In genomic region chr1:31182352-31182751, GRCh38 we compare ENCODE assay signal across 8 cellular contexts. TPM values are rescaled to one million over a fixed set of nuclear protein-coding genes. Genes with fewer than 3 reads are reported as not detected.
DNase-seq lines count a peak whose midpoint lies in the region; ATAC-seq and TF ChIP-seq lines count a peak whose summit lies in the region.

No MANE protein-coding gene starts in this region.

- H3K36me3 ChIP-seq in liver (ENCODE audit: control insufficient read depth in 4 of 4, insufficient read depth in 3 of 4, low read depth in 1 of 4, low read length in 3 of 4) = no peaks in the 10 kb centered on the region

- TF ChIP-seq CTCF in GM10248 (IDR thresholded peaks at IDR 0.05; ENCODE audit: control extremely low read depth, extremely low read depth, low read depth, missing control alignments) (no peak), liver (IDR thresholded peaks at IDR 0.05; ENCODE audit: low read depth, low read length, missing input control) (no peak)

- peak; percentile 79 for DNase-seq in GM10248 (ENCODE audit: extremely low spot score)
- peak; percentile 23 for DNase-seq in NCI-H146 treated with DMSO at 0.1 percent for 48 hours (lab: John Stamatoyannopoulos, UW; ENCODE audit: unreplicated experiment)
- peak; percentile 22 for DNase-seq in activated CD4-positive, alpha-beta T cell treated with anti-CD3 and anti-CD28 coated beads for 1 hour
- DNase-seq in dedifferentiated amniotic fluid mesenchymal stem cell (ENCODE audit: extremely low spot score) = peak; percentile 64
- DNase-seq in stimulated activated CD4-positive, alpha-beta T cell treated with anti-CD3 and anti-CD28 coated beads, TNF-alpha, amount 100 ng/mL, for 4 hours (ENCODE audit: low read depth in 3 of 3) = peak; percentile 10 to 29 (median 15)

- peaks cover 0 to 9% (median 7%) of the 10 kb centered on the region in 4 donors for H3K4me1 ChIP-seq in liver (ENCODE audit: control insufficient read depth in 4 of 4, insufficient read depth in 4 of 4, low read length in 3 of 4)

- CTCF ChIA-PET in GM10248 (lab: Yijun Ruan, JAX) = interaction anchor here (0.8 to 6.1 kb wide), 13 partner anchors 11 to 619 kb away, joined by 3 to 51 read pairs (median 4); no protein-coding TSS in a partner anchor

- POLR2A ChIA-PET in GM10248 (lab: Yijun Ruan, JAX) = no interaction called here

- H3K4me3 ChIP-seq in liver (ENCODE audit: low read depth in 1 of 3, low read length in 3 of 3) = peak overlapping the region in 1 of 3 donors; percentile 26

- H3K27me3 ChIP-seq in liver (ENCODE audit: control insufficient read depth in 4 of 4, insufficient read depth in 4 of 4, low read length in 3 of 4) = peaks cover 0 to 6% (median 0%) of the 10 kb centered on the region in 4 donors

- TF ChIP-seq RAD21 in liver (IDR thresholded peaks at IDR 0.05) = no peak

- H3K9ac ChIP-seq in liver (ENCODE audit: low read depth in 1 of 2, low read length in 2 of 2) = no peak overlapping the region

- ATAC-seq in GM18858 (IDR thresholded peaks at IDR 0.05; ENCODE audit: unreplicated experiment) (no peak), HG02973 (IDR thresholded peaks at IDR 0.05; ENCODE audit: unreplicated experiment) (no peak)

- 7% methylated on average over 18 of the region's 18 CpGs for WGBS in liver

- H3K9me3 ChIP-seq in liver (ENCODE audit: control insufficient read depth in 4 of 4, low read length in 3 of 4) = no peaks in the 10 kb centered on the region

- H3K27ac ChIP-seq in liver (ENCODE audit: low read depth in 1 of 2, low read length in 2 of 2) = no peak overlapping the region

TF ChIP-seq in liver, 16 proteins besides CTCF, POLR2A, EP300 and RAD21:
- TF ChIP-seq, protein P1, sequence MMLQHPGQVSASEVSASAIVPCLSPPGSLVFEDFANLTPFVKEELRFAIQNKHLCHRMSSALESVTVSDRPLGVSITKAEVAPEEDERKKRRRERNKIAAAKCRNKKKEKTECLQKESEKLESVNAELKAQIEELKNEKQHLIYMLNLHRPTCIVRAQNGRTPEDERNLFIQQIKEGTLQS (IDR thresholded peaks at IDR 0.05) = no peak
- TF ChIP-seq, protein P2, sequence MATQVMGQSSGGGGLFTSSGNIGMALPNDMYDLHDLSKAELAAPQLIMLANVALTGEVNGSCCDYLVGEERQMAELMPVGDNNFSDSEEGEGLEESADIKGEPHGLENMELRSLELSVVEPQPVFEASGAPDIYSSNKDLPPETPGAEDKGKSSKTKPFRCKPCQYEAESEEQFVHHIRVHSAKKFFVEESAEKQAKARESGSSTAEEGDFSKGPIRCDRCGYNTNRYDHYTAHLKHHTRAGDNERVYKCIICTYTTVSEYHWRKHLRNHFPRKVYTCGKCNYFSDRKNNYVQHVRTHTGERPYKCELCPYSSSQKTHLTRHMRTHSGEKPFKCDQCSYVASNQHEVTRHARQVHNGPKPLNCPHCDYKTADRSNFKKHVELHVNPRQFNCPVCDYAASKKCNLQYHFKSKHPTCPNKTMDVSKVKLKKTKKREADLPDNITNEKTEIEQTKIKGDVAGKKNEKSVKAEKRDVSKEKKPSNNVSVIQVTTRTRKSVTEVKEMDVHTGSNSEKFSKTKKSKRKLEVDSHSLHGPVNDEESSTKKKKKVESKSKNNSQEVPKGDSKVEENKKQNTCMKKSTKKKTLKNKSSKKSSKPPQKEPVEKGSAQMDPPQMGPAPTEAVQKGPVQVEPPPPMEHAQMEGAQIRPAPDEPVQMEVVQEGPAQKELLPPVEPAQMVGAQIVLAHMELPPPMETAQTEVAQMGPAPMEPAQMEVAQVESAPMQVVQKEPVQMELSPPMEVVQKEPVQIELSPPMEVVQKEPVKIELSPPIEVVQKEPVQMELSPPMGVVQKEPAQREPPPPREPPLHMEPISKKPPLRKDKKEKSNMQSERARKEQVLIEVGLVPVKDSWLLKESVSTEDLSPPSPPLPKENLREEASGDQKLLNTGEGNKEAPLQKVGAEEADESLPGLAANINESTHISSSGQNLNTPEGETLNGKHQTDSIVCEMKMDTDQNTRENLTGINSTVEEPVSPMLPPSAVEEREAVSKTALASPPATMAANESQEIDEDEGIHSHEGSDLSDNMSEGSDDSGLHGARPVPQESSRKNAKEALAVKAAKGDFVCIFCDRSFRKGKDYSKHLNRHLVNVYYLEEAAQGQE (IDR thresholded peaks at IDR 0.05) = peak; percentile 99

RNA-seq across cellular contexts. Expression of gene NKAIN1, which starts 57.3 kb away (rescaled TPM):
- not detected for total RNA-seq in liver
- not detected for polyA plus RNA-seq in liver

Comparison
In these comparisons a context has a peak if more than half of its experiments do, and no peak if none do; other contexts are left out.
1. DNase-seq: peak in every context shown above with its lines; median percentile 79 in GM10248; 64 in dedifferentiated amniotic fluid mesenchymal stem cell; 23 in NCI-H146 treated with DMSO at 0.1 percent for 48 hours; 22 in activated CD4-positive, alpha-beta T cell treated with anti-CD3 and anti-CD28 coated beads for 1 hour; 15 in stimulated activated CD4-positive, alpha-beta T cell treated with anti-CD3 and anti-CD28 coated beads, TNF-alpha, amount 100 ng/mL, for 4 hours.